In the genomic region with DNA sequence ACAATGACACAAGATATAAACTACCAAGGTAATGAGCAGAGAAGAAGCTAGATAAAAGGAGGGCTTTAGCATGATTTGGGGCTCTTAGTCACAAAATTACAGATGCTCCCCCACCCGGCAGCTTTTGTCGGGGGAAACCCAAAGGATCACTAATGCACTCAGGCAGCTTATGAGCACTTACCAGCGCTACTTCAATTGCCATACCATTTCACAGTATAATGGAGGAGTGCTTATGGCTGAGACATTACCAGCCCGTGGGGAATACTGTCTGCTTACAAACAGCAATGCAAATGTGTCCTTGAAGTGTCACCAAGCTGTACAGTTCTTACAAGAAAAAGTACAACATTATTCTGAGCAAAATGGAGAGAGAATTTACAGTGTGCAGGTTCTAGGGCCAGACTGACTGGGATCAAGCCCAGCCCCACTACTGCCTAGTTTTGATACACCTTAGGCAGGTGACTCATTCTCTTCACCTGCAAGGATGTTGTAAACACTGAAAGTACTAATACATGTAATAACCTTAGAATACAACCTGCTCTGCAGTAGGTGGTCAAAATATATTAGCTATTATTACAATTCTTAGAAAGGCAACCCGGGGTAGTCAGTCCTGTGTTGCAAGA, we compare ENCODE assay signal across 14 cellular contexts. TPM values are rescaled to one million over a fixed set of nuclear protein-coding genes. Genes with fewer than 3 reads are reported as not detected.
DNase-seq lines count a peak whose midpoint lies in the region; ATAC-seq, FAIRE-seq and TF ChIP-seq lines count a peak whose summit lies in the region.
"Had no signal": no experiment of that assay in that cellular context is flagged by ENCODE, and none has a peak within 500 bp of the region (broad histone marks: within the 10 kb centered on the region; RNA-seq: fewer than 3 reads in every experiment).

No MANE protein-coding gene starts in this region.

- H3K9me3 Mint-ChIP-seq in type B pancreatic cell, result no peaks in the 10 kb centered on the region
- H3K9me3 Mint-ChIP-seq: activated naive CD8-positive, alpha-beta T cell treated with anti-CD3 and anti-CD28 coated beads, Interleukin-2, amount 10 ng/mL, durations not matched to agents 7 days and 5 days had no signal

- no peak for FAIRE-seq in kidney (lab: Jason Lieb, UNC)
- FAIRE-seq: colon, HTR-8/SVneo had no signal

- peaks cover 0 to 36% (median 0%) of the 10 kb centered on the region in 4 donors for H3K4me1 ChIP-seq in Peyer's patch
- H3K4me1 ChIP-seq in kidney (ENCODE audit: control insufficient read depth in 1 of 2, insufficient read depth in 1 of 2, low read depth in 1 of 2, low read length in 2 of 2), result peaks cover 7 to 12% of the 10 kb centered on the region in 2 donors

- H3K4me1 Mint-ChIP-seq in type B pancreatic cell (ENCODE audit: unreplicated experiment), result peaks cover 33% of the 10 kb centered on the region

- ATAC-seq in GM18498 (IDR thresholded peaks at IDR 0.05; ENCODE audit: unreplicated experiment), result no peak
- ATAC-seq: stimulated activated naive CD8-positive, alpha-beta T cell treated with anti-CD3 and anti-CD28 coated beads, Interleukin-15, Interleukin-2, amounts not matched to agents 100 U/mL and 50 U/mL, for 24 hours had no signal

- no peak for TF ChIP-seq CTCF in Peyer's patch (IDR thresholded peaks at IDR 0.05)
- TF ChIP-seq CTCF in kidney (IDR thresholded peaks at IDR 0.05; ENCODE audit: borderline replicate concordance, extremely low read depth, insufficient read depth), result no peak
- TF ChIP-seq CTCF in type B pancreatic cell (conservative IDR thresholded peaks at IDR 0.05), result no peak
- no peak for TF ChIP-seq CTCF in WERI-Rb-1 (IDR thresholded peaks at IDR 0.05; ENCODE audit: low read depth, low read length)

- H3K36me3 ChIP-seq in Peyer's patch (peaks cover 0 to 1% (median 0%) of the 10 kb centered on the region in 3 donors), kidney (ENCODE audit: control insufficient read depth in 1 of 2, insufficient read depth in 2 of 2, low read length in 2 of 2) (no peaks in the 10 kb centered on the region), WERI-Rb-1 (peaks cover 11% of the 10 kb centered on the region)

- H3K27me3 ChIP-seq in Peyer's patch, result no peaks in the 10 kb centered on the region
- no peaks in the 10 kb centered on the region for H3K27me3 ChIP-seq in WERI-Rb-1 (ENCODE audit: insufficient read depth, low read depth, severe bottlenecking)

- no peaks in the 10 kb centered on the region for H3K27me3 Mint-ChIP-seq in type B pancreatic cell
- H3K27me3 Mint-ChIP-seq: activated naive CD8-positive, alpha-beta T cell treated with anti-CD3 and anti-CD28 coated beads, Interleukin-2, amount 10 ng/mL, durations not matched to agents 7 days and 5 days had no signal

- DNase-seq in NCI-H1436 (lab: John Stamatoyannopoulos, UW) (peak; percentile 97), Peyer's patch (no peak), kidney (no peak), type B pancreatic cell (ENCODE audit: extremely low spot score, unreplicated experiment) (no peak), WERI-Rb-1 (no peak)
- DNase-seq in stimulated activated CD4-positive, alpha-beta T cell treated with anti-CD3 and anti-CD28 coated beads, Interleukin-4, amount 100 ng/mL, for 4 hours, result no peak
- DNase-seq: activated naive CD8-positive, alpha-beta T cell treated with anti-CD3 and anti-CD28 coated beads, Interleukin-2, amount 10 ng/mL, durations not matched to agents 7 days and 5 days; NCI-H1105 treated with DMSO at 0.1 percent for 48 hours; stimulated activated naive CD8-positive, alpha-beta T cell treated with anti-CD3 and anti-CD28 coated beads, Interleukin-15, Interleukin-2, amounts not matched to agents 100 U/mL and 50 U/mL, for 24 hours had no signal

- TF ChIP-seq POLR2A in Peyer's patch (IDR thresholded peaks at IDR 0.05), result no peak

- peak overlapping the region in 3 of 4 donors; percentile 14 to 90 (median 67) for H3K27ac ChIP-seq in Peyer's patch
- peak overlapping the region; percentile 80 to 86 for H3K27ac ChIP-seq in kidney (ENCODE audit: low read depth in 2 of 2, low read length in 2 of 2)
- no peak overlapping the region for H3K27ac ChIP-seq in WERI-Rb-1
- H3K27ac ChIP-seq: SK-N-MC, VCaP had no signal

- intact Hi-C loops in kidney (cut with DNase I), result no loop called here

- peak overlapping the region; percentile 100 for H3K27ac Mint-ChIP-seq in type B pancreatic cell
- H3K27ac Mint-ChIP-seq: activated naive CD8-positive, alpha-beta T cell treated with anti-CD3 and anti-CD28 coated beads, Interleukin-2, amount 10 ng/mL, durations not matched to agents 7 days and 5 days had no signal

- no peak overlapping the region for H3K4me3 ChIP-seq in Peyer's patch
- peak overlapping the region in 1 of 2 donors; percentile 40 for H3K4me3 ChIP-seq in kidney (ENCODE audit: low read length in 2 of 2)
- H3K4me3 ChIP-seq in WERI-Rb-1 (ENCODE audit: low read depth, low read length), result no peak overlapping the region
- H3K4me3 ChIP-seq: SK-N-MC had no signal

- H3K4me3 Mint-ChIP-seq in type B pancreatic cell, result peak overlapping the region; percentile 44
- H3K4me3 Mint-ChIP-seq: activated naive CD8-positive, alpha-beta T cell treated with anti-CD3 and anti-CD28 coated beads, Interleukin-2, amount 10 ng/mL, durations not matched to agents 7 days and 5 days had no signal

- H3K9ac ChIP-seq in kidney (ENCODE audit: low read length in 2 of 2), result peak overlapping the region in 1 of 2 donors; percentile 65

- H3K36me3 Mint-ChIP-seq in type B pancreatic cell, result peaks cover 19% of the 10 kb centered on the region

- no peaks in the 10 kb centered on the region for H3K9me3 ChIP-seq in Peyer's patch
- H3K9me3 ChIP-seq in kidney (ENCODE audit: control insufficient read depth in 1 of 2, low read length in 2 of 2), result no peaks in the 10 kb centered on the region
- H3K9me3 ChIP-seq in WERI-Rb-1 (ENCODE audit: severe bottlenecking), result no peaks in the 10 kb centered on the region

RNA-seq across cellular contexts. Expression of gene ANKFY1, which starts 16.3 kb away (rescaled TPM):
- total RNA-seq in Peyer's patch (10 to 100 TPM; 40.8 to 57.1 (median 48.5) TPM), kidney (61.7 TPM), type B pancreatic cell (ENCODE audit: low replicate concordance) (64.3 and 72.6 TPM in 2 replicates)
- polyA plus RNA-seq in kidney (ENCODE audit: insufficient read depth, low read depth, low replicate concordance), result 10.9 TPM
